In genomic region chr7:129169171-129169643, GRCh38 we compare ENCODE assay signal across 1 cellular context.
A peak's percentile ranks its signal among the peaks of the same experiment; 100 is the strongest.
TF ChIP-seq lines count a peak whose summit lies in the region.

No MANE protein-coding gene starts in this region.

TF ChIP-seq in K562, 482 proteins besides CTCF, POLR2A, EP300 and RAD21 (continued from another document and continues in another):
- no peak for TF ChIP-seq ZNF277 (CRISPR knock-in tag; IDR thresholded peaks at IDR 0.05; ENCODE audit: borderline replicate concordance)
- peak; percentile 70 to 75; a peak in 3 of 4 replicates for TF ChIP-seq NRF1 (conservative IDR thresholded peaks at IDR 0.05 in 1 of 2, IDR thresholded peaks at IDR 0.05 in 1 of 2)
- TF ChIP-seq CHD2 (IDR thresholded peaks at IDR 0.05; ENCODE audit: low read depth, low read length), result no peak
- no peak for TF ChIP-seq HMG20B (CRISPR knock-in tag; IDR thresholded peaks at IDR 0.05)
- TF ChIP-seq TFAP4 (CRISPR knock-in tag; IDR thresholded peaks at IDR 0.05; ENCODE audit: borderline replicate concordance), result no peak
- no peak for TF ChIP-seq DLX4 (CRISPR knock-in tag; IDR thresholded peaks at IDR 0.05)
- TF ChIP-seq ZNF644 (tag; IDR thresholded peaks at IDR 0.05; ENCODE audit: low read depth), result no peak
- no peak for TF ChIP-seq NR3C1 (CRISPR knock-in tag; IDR thresholded peaks at IDR 0.05)
- no peak for TF ChIP-seq MAFF (IDR thresholded peaks at IDR 0.05; ENCODE audit: low read length)
- TF ChIP-seq FOXO4 (CRISPR knock-in tag; IDR thresholded peaks at IDR 0.05), result no peak
- TF ChIP-seq ZNF140 (CRISPR knock-in tag; IDR thresholded peaks at IDR 0.05), result no peak
- TF ChIP-seq ZKSCAN3 (CRISPR knock-in tag; IDR thresholded peaks at IDR 0.05), result no peak
- TF ChIP-seq CAMTA2 (CRISPR knock-in tag; conservative IDR thresholded peaks at IDR 0.05), result no peak
- TF ChIP-seq RB1 (IDR thresholded peaks at IDR 0.05; ENCODE audit: low read depth), result peak; percentile 77
- TF ChIP-seq XRCC4 (IDR thresholded peaks at IDR 0.05; ENCODE audit: extremely low read depth, insufficient read depth, insufficient read length), result no peak
- no peak for TF ChIP-seq ATF4 (CRISPR knock-in tag; IDR thresholded peaks at IDR 0.05)
- TF ChIP-seq U2AF2 (optimal IDR thresholded peaks at IDR 0.05; ENCODE audit: low read depth, low read length), result no peak
- TF ChIP-seq ZNF76 (CRISPR knock-in tag; IDR thresholded peaks at IDR 0.05; ENCODE audit: borderline replicate concordance), result no peak
- peak; percentile 52 for TF ChIP-seq HMGN3 (IDR thresholded peaks at IDR 0.05; ENCODE audit: borderline replicate concordance, extremely low read depth, insufficient read length, low read depth, low read length)
- TF ChIP-seq GTF2A2 (tag; IDR thresholded peaks at IDR 0.05), result no peak
- no peak for TF ChIP-seq ATF1 (CRISPR knock-in tag; IDR thresholded peaks at IDR 0.05)
- TF ChIP-seq ATF1 (tag; IDR thresholded peaks at IDR 0.05), result no peak
- TF ChIP-seq SAFB2 (IDR thresholded peaks at IDR 0.05; ENCODE audit: borderline replicate concordance, low read depth, low read length, severe bottlenecking), result no peak
- no peak for TF ChIP-seq MYBL2 (IDR thresholded peaks at IDR 0.05; ENCODE audit: low read depth)
- TF ChIP-seq MYBL2 (CRISPR knock-in tag; IDR thresholded peaks at IDR 0.05; ENCODE audit: borderline replicate concordance), result no peak
- no peak for TF ChIP-seq TAL1 (IDR thresholded peaks at IDR 0.05)
- no peak for TF ChIP-seq TBP (optimal IDR thresholded peaks at IDR 0.05; ENCODE audit: low read depth, low read length)
- TF ChIP-seq ZKSCAN8 (CRISPR knock-in tag; IDR thresholded peaks at IDR 0.05), result no peak
- no peak for TF ChIP-seq CREM (IDR thresholded peaks at IDR 0.05; ENCODE audit: low read depth)
- no peak for TF ChIP-seq SRSF3 (IDR thresholded peaks at IDR 0.05; ENCODE audit: insufficient read depth, low read length)
- TF ChIP-seq ZNF592 (IDR thresholded peaks at IDR 0.05), result 0 out of 2 replicates have a peak, but pooled peaks have one; percentile 39
- no peak for TF ChIP-seq TGIF2 (CRISPR knock-in tag; IDR thresholded peaks at IDR 0.05)
- TF ChIP-seq MEIS2 (IDR thresholded peaks at IDR 0.05; ENCODE audit: partially characterized antibody), result no peak
- TF ChIP-seq MYC (IDR thresholded peaks at IDR 0.05; ENCODE audit: low read depth, low read length), result peak; percentile 25; the same call in 1 of the 2 replicates
- TF ChIP-seq MYC (CRISPR knock-in tag; IDR thresholded peaks at IDR 0.05; ENCODE audit: borderline replicate concordance, low read depth), result no peak
- no peak for TF ChIP-seq KAT2B (IDR thresholded peaks at IDR 0.05; ENCODE audit: low read depth, low read length)
- TF ChIP-seq CSDE1 (IDR thresholded peaks at IDR 0.05), result no peak
- peak; percentile 97 for TF ChIP-seq ZNF263 (CRISPR knock-in tag; IDR thresholded peaks at IDR 0.05; ENCODE audit: borderline replicate concordance)
- no peak for TF ChIP-seq ZHX1 (conservative IDR thresholded peaks at IDR 0.05; ENCODE audit: low read length)
- TF ChIP-seq REST (CRISPR knock-in tag; IDR thresholded peaks at IDR 0.05; ENCODE audit: low read depth), result no peak
- no peak for TF ChIP-seq ETV5 (CRISPR knock-in tag; IDR thresholded peaks at IDR 0.05; ENCODE audit: low read depth)
- no peak for TF ChIP-seq ZSCAN29 (IDR thresholded peaks at IDR 0.05)
- TF ChIP-seq PCBP1 (IDR thresholded peaks at IDR 0.05; ENCODE audit: low read depth, low read length, poor library complexity, severe bottlenecking), result no peak
- TF ChIP-seq SMAD1 (IDR thresholded peaks at IDR 0.05; ENCODE audit: low read depth, low read length, partially characterized antibody), result no peak
- no peak for TF ChIP-seq SNIP1 (IDR thresholded peaks at IDR 0.05; ENCODE audit: low read depth)
- no peak for TF ChIP-seq HIVEP1 (CRISPR knock-in tag; IDR thresholded peaks at IDR 0.05)
- TF ChIP-seq KLF1 (tag; IDR thresholded peaks at IDR 0.05), result peak; percentile 54; the same call in 1 of the 2 replicates
- TF ChIP-seq GTF3C2 (IDR thresholded peaks at IDR 0.05; ENCODE audit: borderline replicate concordance, extremely low read depth, insufficient read length), result no peak
